ENCODE assay signal across 11 cellular contexts in the genomic region with DNA sequence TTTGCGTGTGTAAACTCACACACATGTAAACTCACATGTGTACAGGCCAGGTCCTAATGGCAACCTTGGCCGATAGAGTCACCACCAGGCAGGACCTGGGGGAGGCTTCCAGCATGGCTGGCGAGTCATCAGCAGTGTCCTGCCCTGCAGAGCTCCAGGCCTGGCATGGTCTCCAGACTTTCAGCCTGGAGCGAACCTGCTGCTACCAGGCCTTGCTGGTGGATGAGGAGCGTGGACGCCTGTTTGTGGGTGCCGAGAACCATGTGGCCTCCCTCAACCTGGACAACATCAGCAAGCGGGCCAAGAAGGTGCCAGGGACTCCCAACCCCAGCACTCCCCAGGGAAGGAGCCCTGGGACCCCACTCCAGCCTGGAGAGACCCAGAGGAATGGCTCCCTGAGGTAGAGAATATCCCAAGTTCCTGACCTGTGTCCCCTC. TPM values are rescaled to one million over a fixed set of nuclear protein-coding genes. Genes with fewer than 3 reads are reported as not detected.
DNase-seq lines count a peak whose midpoint lies in the region; ATAC-seq, FAIRE-seq and TF ChIP-seq lines count a peak whose summit lies in the region.
"Had no signal": no experiment of that assay in that cellular context is flagged by ENCODE, and none has a peak within 500 bp of the region (broad histone marks: within the 10 kb centered on the region; RNA-seq: fewer than 3 reads in every experiment).

No MANE protein-coding gene starts in this region.

- peak overlapping the region; percentile 79 to 94 for H3K27ac ChIP-seq in A549
- peak overlapping the region; percentile 100 for H3K27ac ChIP-seq in layer of hippocampus (ENCODE audit: low read depth, low read length)
- H3K27ac ChIP-seq: BLaER1 had no signal

- POLR2A ChIA-PET in A549 (lab: Yijun Ruan, JAX) = interaction anchor here (0.6 to 2.5 kb wide), 2 partner anchors 9 to 10 kb away, joined by 6 to 10 read pairs; no protein-coding TSS in a partner anchor

- no peak for TF ChIP-seq EP300 in A549 (IDR thresholded peaks at IDR 0.05)

- TF ChIP-seq RAD21 in A549 (conservative IDR thresholded peaks at IDR 0.05 in 1 of 2, IDR thresholded peaks at IDR 0.05 in 1 of 2) = no peak

- H3K4me1 ChIP-seq in A549 = peaks cover 69% of the 10 kb centered on the region

- WGBS in A549 (ENCODE audit: missing lambda C conversion rate) = 83% methylated on average over 8 of the region's 8 CpGs

- CTCF ChIA-PET in A549 (lab: Yijun Ruan, JAX) = interaction anchor here (0.9 to 7.4 kb wide), 7 partner anchors 10 to 149 kb away, joined by 3 to 60 read pairs (median 9); no protein-coding TSS in a partner anchor

- peak overlapping the region; percentile 98 for H3K4me2 ChIP-seq in A549

- ATAC-seq in A549 (no peak), SK-N-SH treated with all-trans-retinoic acid at 6 μM for 48 hours (peak; percentile 14; the same call in 2 of the 3 replicates), GM19023 (IDR thresholded peaks at IDR 0.05; ENCODE audit: unreplicated experiment) (no peak)
- ATAC-seq: naive thymus-derived CD4-positive, alpha-beta T cell had no signal

- peak overlapping the region; percentile 42; the same call in 2 of the 3 replicates for H3K4me3 ChIP-seq in A549
- H3K4me3 ChIP-seq: BLaER1 had no signal

- H3K27me3 ChIP-seq in layer of hippocampus (ENCODE audit: control insufficient read depth, insufficient read depth, low read length) = no peaks in the 10 kb centered on the region

- TF ChIP-seq POLR2A in A549 (IDR thresholded peaks at IDR 0.05; ENCODE audit: low read length) = no peak

- no peaks in the 10 kb centered on the region for H3K9me3 ChIP-seq in A549
- H3K9me3 ChIP-seq: BLaER1 had no signal

- peak in 1 of 2 experiments; percentile 50 for DNase-seq in A549 (ENCODE audit: low read depth in 1 of 2, low spot score in 1 of 2)
- no peak for DNase-seq in activated CD8-positive, alpha-beta memory T cell treated with anti-CD3 and anti-CD28 coated beads for 24 hours
- no peak for DNase-seq in NCI-H82 treated with DMSO at 0.1 percent for 48 hours (lab: John Stamatoyannopoulos, UW; ENCODE audit: unreplicated experiment)
- DNase-seq: Kasumi-1; naive thymus-derived CD4-positive, alpha-beta T cell; OCI-M1 had no signal

- TF ChIP-seq CTCF in A549 (IDR thresholded peaks at IDR 0.05) = no peak

- no peak for FAIRE-seq in A549 (lab: Jason Lieb, UNC)
- FAIRE-seq: endothelial cell of umbilical vein had no signal

TF ChIP-seq in A549, 52 proteins besides CTCF, POLR2A, EP300 and RAD21:
- TF ChIP-seq, protein P1, sequence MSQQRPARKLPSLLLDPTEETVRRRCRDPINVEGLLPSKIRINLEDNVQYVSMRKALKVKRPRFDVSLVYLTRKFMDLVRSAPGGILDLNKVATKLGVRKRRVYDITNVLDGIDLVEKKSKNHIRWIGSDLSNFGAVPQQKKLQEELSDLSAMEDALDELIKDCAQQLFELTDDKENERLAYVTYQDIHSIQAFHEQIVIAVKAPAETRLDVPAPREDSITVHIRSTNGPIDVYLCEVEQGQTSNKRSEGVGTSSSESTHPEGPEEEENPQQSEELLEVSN (IDR thresholded peaks at IDR 0.05; ENCODE audit: borderline replicate concordance, low read depth) = no peak
- TF ChIP-seq FOSL2 (IDR thresholded peaks at IDR 0.05) (no peak), FOSL2 (CRISPR knock-in tag; IDR thresholded peaks at IDR 0.05) (peak; percentile 39; the same call in 1 of the 2 replicates)
TF ChIP-seq in A549: peak in this region for 1.

TF ChIP-seq in SK-N-SH treated with all-trans-retinoic acid at 6 μM for 48 hours, 23 proteins besides CTCF, POLR2A, EP300 and RAD21 (continues in another document):
- TF ChIP-seq SNAI2 (CRISPR knock-in tag; IDR thresholded peaks at IDR 0.05) (no peak), GLIS3 (CRISPR knock-in tag; IDR thresholded peaks at IDR 0.05) (no peak), ZNF565 (CRISPR knock-in tag; conservative IDR thresholded peaks at IDR 0.05; ENCODE audit: low read depth) (no peak), ESRRG (CRISPR knock-in tag; IDR thresholded peaks at IDR 0.05) (no peak), RARB (CRISPR knock-in tag; IDR thresholded peaks at IDR 0.05) (no peak), PPARA (CRISPR knock-in tag; IDR thresholded peaks at IDR 0.05; ENCODE audit: borderline replicate concordance) (no peak), ARNTL (CRISPR knock-in tag; IDR thresholded peaks at IDR 0.05; ENCODE audit: borderline replicate concordance, low read depth) (no peak)
- TF ChIP-seq, protein P2, sequence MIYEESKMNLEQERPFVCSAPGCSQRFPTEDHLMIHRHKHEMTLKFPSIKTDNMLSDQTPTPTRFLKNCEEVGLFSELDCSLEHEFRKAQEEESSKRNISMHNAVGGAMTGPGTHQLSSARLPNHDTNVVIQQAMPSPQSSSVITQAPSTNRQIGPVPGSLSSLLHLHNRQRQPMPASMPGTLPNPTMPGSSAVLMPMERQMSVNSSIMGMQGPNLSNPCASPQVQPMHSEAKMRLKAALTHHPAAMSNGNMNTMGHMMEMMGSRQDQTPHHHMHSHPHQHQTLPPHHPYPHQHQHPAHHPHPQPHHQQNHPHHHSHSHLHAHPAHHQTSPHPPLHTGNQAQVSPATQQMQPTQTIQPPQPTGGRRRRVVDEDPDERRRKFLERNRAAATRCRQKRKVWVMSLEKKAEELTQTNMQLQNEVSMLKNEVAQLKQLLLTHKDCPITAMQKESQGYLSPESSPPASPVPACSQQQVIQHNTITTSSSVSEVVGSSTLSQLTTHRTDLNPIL (CRISPR knock-in tag; IDR thresholded peaks at IDR 0.05; ENCODE audit: low read depth) = no peak
- TF ChIP-seq, protein P3, sequence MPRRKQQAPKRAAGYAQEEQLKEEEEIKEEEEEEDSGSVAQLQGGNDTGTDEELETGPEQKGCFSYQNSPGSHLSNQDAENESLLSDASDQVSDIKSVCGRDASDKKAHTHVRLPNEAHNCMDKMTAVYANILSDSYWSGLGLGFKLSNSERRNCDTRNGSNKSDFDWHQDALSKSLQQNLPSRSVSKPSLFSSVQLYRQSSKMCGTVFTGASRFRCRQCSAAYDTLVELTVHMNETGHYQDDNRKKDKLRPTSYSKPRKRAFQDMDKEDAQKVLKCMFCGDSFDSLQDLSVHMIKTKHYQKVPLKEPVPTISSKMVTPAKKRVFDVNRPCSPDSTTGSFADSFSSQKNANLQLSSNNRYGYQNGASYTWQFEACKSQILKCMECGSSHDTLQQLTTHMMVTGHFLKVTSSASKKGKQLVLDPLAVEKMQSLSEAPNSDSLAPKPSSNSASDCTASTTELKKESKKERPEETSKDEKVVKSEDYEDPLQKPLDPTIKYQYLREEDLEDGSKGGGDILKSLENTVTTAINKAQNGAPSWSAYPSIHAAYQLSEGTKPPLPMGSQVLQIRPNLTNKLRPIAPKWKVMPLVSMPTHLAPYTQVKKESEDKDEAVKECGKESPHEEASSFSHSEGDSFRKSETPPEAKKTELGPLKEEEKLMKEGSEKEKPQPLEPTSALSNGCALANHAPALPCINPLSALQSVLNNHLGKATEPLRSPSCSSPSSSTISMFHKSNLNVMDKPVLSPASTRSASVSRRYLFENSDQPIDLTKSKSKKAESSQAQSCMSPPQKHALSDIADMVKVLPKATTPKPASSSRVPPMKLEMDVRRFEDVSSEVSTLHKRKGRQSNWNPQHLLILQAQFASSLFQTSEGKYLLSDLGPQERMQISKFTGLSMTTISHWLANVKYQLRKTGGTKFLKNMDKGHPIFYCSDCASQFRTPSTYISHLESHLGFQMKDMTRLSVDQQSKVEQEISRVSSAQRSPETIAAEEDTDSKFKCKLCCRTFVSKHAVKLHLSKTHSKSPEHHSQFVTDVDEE (CRISPR knock-in tag; IDR thresholded peaks at IDR 0.05) = no peak

RNA-seq across cellular contexts. Expression of a gene that starts 1.0 kb away (rescaled TPM):
- polyA plus RNA-seq in A549 (2011; rRNA removed) (6.5 and 6.8 TPM in 2 replicates), A549 (2017; fragmentation: RNase III; extraction: RNeasy Plus Mini Kit Qiagen cat#74134 plus additional on column Dnase treatment) (6.5 to 8.4 TPM (median 7.4 TPM) in 3 replicates)
- polyA plus RNA-seq in A549 (2012; cell fraction: cytosol; rRNA removed) = 7.5 and 9.0 TPM in 2 replicates
- 57.8 and 81.9 TPM in 2 replicates for polyA plus RNA-seq in A549 (2012; cell fraction: nucleus; rRNA removed)
- polyA minus RNA-seq in A549 (2011; rRNA and poly(A)+ RNA removed) = 6.1 and 7.2 TPM in 2 replicates
- polyA plus RNA-seq: naive thymus-derived CD4-positive, alpha-beta T cell had no signal

RNA-seq across cellular contexts. Expression of a gene that starts 8.9 kb away (rescaled TPM):
- not detected in 2 replicates for polyA plus RNA-seq in A549 (2011; rRNA removed)
- polyA plus RNA-seq in A549 (2012; cell fraction: cytosol; rRNA removed) = 0.03 TPM in 1 of 2 replicates, not detected in the other
- polyA plus RNA-seq in A549 (2012; cell fraction: nucleus; rRNA removed) = 0.06 and 0.16 TPM in 2 replicates
- 0.09 TPM in 1 of 3 replicates, not detected in the others for polyA plus RNA-seq in A549 (2017; fragmentation: RNase III; extraction: RNeasy Plus Mini Kit Qiagen cat#74134 plus additional on column Dnase treatment)
- polyA minus RNA-seq in A549 (2011; rRNA and poly(A)+ RNA removed) = not detected in 2 replicates
- polyA plus RNA-seq: endothelial cell of umbilical vein had no signal

RNA-seq across cellular contexts. Expression of a gene that starts 22.2 kb away (rescaled TPM):
- polyA plus RNA-seq in A549 (2011; rRNA removed) (42.2 and 44.5 TPM in 2 replicates), A549 (2017; fragmentation: RNase III; extraction: RNeasy Plus Mini Kit Qiagen cat#74134 plus additional on column Dnase treatment) (79.7 to 86.2 TPM (median 80.9 TPM) in 3 replicates)
- polyA plus RNA-seq in A549 (2012; cell fraction: cytosol; rRNA removed) = 126 and 154 TPM in 2 replicates
- polyA plus RNA-seq in A549 (2012; cell fraction: nucleus; rRNA removed) = 245 and 302 TPM in 2 replicates
- polyA minus RNA-seq in A549 (2011; rRNA and poly(A)+ RNA removed) = 31.4 and 35.3 TPM in 2 replicates

RNA-seq across cellular contexts. Expression of a gene that starts 29.2 kb away (rescaled TPM):
- polyA plus RNA-seq in A549 (2011; rRNA removed) (3.0 and 5.2 TPM in 2 replicates), A549 (2017; fragmentation: RNase III; extraction: RNeasy Plus Mini Kit Qiagen cat#74134 plus additional on column Dnase treatment) (4.8 to 5.4 TPM (median 5.0 TPM) in 3 replicates)
- polyA plus RNA-seq in A549 (2012; cell fraction: cytosol; rRNA removed) = 8.8 and 11.0 TPM in 2 replicates
- polyA plus RNA-seq in A549 (2012; cell fraction: nucleus; rRNA removed) = 12.8 and 13.3 TPM in 2 replicates
- polyA minus RNA-seq in A549 (2011; rRNA and poly(A)+ RNA removed) = 3.5 and 9.3 TPM in 2 replicates

RNA-seq across cellular contexts. Expression of a gene that starts 29.2 kb away (rescaled TPM):
- polyA plus RNA-seq in A549 (2011; rRNA removed) = 3.1 and 4.5 TPM in 2 replicates
- 5.4 and 6.3 TPM in 2 replicates for polyA plus RNA-seq in A549 (2012; cell fraction: cytosol; rRNA removed)
- 19.5 and 20.8 TPM in 2 replicates for polyA plus RNA-seq in A549 (2012; cell fraction: nucleus; rRNA removed)
- polyA plus RNA-seq in A549 (2017; fragmentation: RNase III; extraction: RNeasy Plus Mini Kit Qiagen cat#74134 plus additional on column Dnase treatment) = 4.5 to 5.4 TPM (median 5.3 TPM) in 3 replicates
- polyA minus RNA-seq in A549 (2011; rRNA and poly(A)+ RNA removed) = 9.5 and 10.2 TPM in 2 replicates
